8 cellular contexts compared by ENCODE assay signal in genomic region chr18:58768293-58768974, GRCh38.
A peak's percentile ranks its signal among the peaks of the same experiment; 100 is the strongest.
DNase-seq lines count a peak whose midpoint lies in the region; ATAC-seq and TF ChIP-seq lines count a peak whose summit lies in the region.

No MANE protein-coding gene starts in this region.

- H3K9me3 Mint-ChIP-seq in MCF 10A (ENCODE audit: unreplicated experiment) (no peaks in the 10 kb centered on the region), immature natural killer cell (no peaks in the 10 kb centered on the region)

- H3K4me1 Mint-ChIP-seq in MCF 10A (ENCODE audit: insufficient read depth, unreplicated experiment) (peaks cover 10% of the 10 kb centered on the region), immature natural killer cell (peaks cover 2 to 6% of the 10 kb centered on the region in 2 donors)

- POLR2A ChIA-PET in MCF 10A (lab: Yijun Ruan, JAX) = interaction anchor here (0.6 to 1.4 kb wide), 12 partner anchors 13 to 349 kb away, joined by 3 to 6 read pairs (median 3); partner anchors contain the start of gene ZNF532

- no peaks in the 10 kb centered on the region for H3K9me3 ChIP-seq in WERI-Rb-1 (ENCODE audit: severe bottlenecking)

- H3K36me3 ChIP-seq in WERI-Rb-1 = no peaks in the 10 kb centered on the region

- BruUV-seq in MCF 10A (replicated peaks; lab: Mats Ljungman, UMichigan) = no TSS peak

- intact Hi-C loops in MCF 10A (cut with micrococcal nuclease) = loop anchor here (1.0 kb wide), 2 partner anchors 302 to 481 kb away; no protein-coding TSS in a partner anchor

- peak; percentile 97 for TF ChIP-seq CTCF in WERI-Rb-1 (IDR thresholded peaks at IDR 0.05; ENCODE audit: low read depth, low read length)
- peak; percentile 84 for TF ChIP-seq CTCF in MCF 10A (IDR thresholded peaks at IDR 0.05; ENCODE audit: unreplicated experiment)

- DNase-seq in NCI-H1436 (lab: John Stamatoyannopoulos, UW) (peak; percentile 70), NCI-H1436 treated with DMSO at 0.1 percent for 48 hours (lab: John Stamatoyannopoulos, UW) (no peak), NCI-H2029 (lab: John Stamatoyannopoulos, UW) (peak; percentile 65), WERI-Rb-1 (peak; percentile 84), MCF 10A (ENCODE audit: unreplicated experiment) (peak; percentile 91), immature natural killer cell (peak; percentile 16 to 35 (median 32))
- DNase-seq in stimulated activated CD4-positive, alpha-beta T cell treated with anti-CD3 and anti-CD28 coated beads, Interleukin-15, amount 100 ng/mL, for 1 hour (ENCODE audit: low read depth in 1 of 2, low spot score in 1 of 2) = peak; percentile 38 to 59

- peak overlapping the region; percentile 43 for H3K4me3 ChIP-seq in WERI-Rb-1 (ENCODE audit: low read depth, low read length)

- H3K27ac ChIP-seq in WERI-Rb-1 = no peak overlapping the region

- H3K27ac Mint-ChIP-seq in MCF 10A (ENCODE audit: low read depth, unreplicated experiment) = no peak overlapping the region
- no peak overlapping the region for H3K27ac Mint-ChIP-seq in immature natural killer cell

- peaks cover 27% of the 10 kb centered on the region for H3K27me3 Mint-ChIP-seq in MCF 10A (ENCODE audit: insufficient read depth, unreplicated experiment)
- peaks cover 6 to 21% (median 11%) of the 10 kb centered on the region in 3 donors for H3K27me3 Mint-ChIP-seq in immature natural killer cell (ENCODE audit: low read depth in 3 of 3)

- peak overlapping the region; percentile 64 for H3K4me3 Mint-ChIP-seq in MCF 10A (ENCODE audit: unreplicated experiment)
- peak overlapping the region in 3 of 5 donors; percentile 30 to 56 (median 33) for H3K4me3 Mint-ChIP-seq in immature natural killer cell

- peak; percentile 76 for ATAC-seq in HG02943 (IDR thresholded peaks at IDR 0.05; ENCODE audit: low read depth, unreplicated experiment)

- CTCF ChIA-PET in MCF 10A (lab: Yijun Ruan, JAX) = interaction anchor here (0.5 to 12.4 kb wide), 34 partner anchors 8 to 775 kb away, joined by 3 to 217 read pairs (median 3); no protein-coding TSS in a partner anchor

- H3K36me3 Mint-ChIP-seq in MCF 10A (ENCODE audit: insufficient read depth, unreplicated experiment) (no peaks in the 10 kb centered on the region), immature natural killer cell (no peaks in the 10 kb centered on the region)

- H3K27me3 ChIP-seq in WERI-Rb-1 (ENCODE audit: insufficient read depth, low read depth, severe bottlenecking) = no peaks in the 10 kb centered on the region
